ENCODE assay signal across 22 cellular contexts in the genomic region with DNA sequence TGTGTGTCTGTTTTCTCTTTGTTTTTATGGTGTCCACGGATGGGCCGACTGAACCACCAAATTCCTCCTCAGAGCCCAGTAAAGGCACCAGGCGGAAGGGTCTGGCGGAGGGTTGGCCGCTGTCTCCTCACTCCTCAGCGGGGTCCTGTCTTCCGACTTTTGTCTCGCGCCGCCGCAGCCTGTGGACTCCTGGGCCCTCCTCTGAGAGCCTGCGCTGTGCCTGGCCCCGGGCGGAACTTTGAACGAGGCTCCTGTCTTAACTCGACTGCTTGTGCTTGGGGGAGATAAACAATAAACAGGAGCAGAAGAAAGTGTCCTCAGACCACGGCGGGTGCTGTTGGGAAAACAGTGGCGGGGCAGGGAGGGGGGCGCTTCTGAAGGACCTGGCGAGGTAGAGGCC.
"Had no signal": no experiment of that assay in that cellular context is flagged by ENCODE, and none has a peak within 500 bp of the region (broad histone marks: within the 10 kb centered on the region; RNA-seq: fewer than 3 reads in every experiment).

No MANE protein-coding gene starts in this region.

- H3K4me3 ChIP-seq: colonic mucosa, heart right ventricle, prostate gland, right atrium auricular region, tibial nerve, uterus had no signal

- H3K4me1 Mint-ChIP-seq: activated CD4-positive, alpha-beta T cell treated with anti-CD3 and anti-CD28 coated beads, Interleukin-2, amount 10 ng/mL, durations not matched to agents 24 days and 14 days; central memory CD8-positive, alpha-beta T cell had no signal

- H3K4me1 ChIP-seq: colonic mucosa had no signal

- H3K27ac Mint-ChIP-seq: activated CD4-positive, alpha-beta T cell treated with anti-CD3 and anti-CD28 coated beads, Interleukin-2, amount 10 ng/mL, durations not matched to agents 24 days and 14 days; activated CD8-positive, alpha-beta T cell treated with anti-CD3 and anti-CD28 coated beads for 36 hours; activated naive CD4-positive, alpha-beta T cell treated with anti-CD3 and anti-CD28 coated beads, Interleukin-2, amount 10 ng/mL, durations not matched to agents 7 days and 5 days; activated naive CD8-positive, alpha-beta T cell treated with anti-CD3 and anti-CD28 coated beads, Interleukin-2, amount 50 U/mL, for 24 hours; activated T-helper 2 cell treated with anti-CD3 and anti-CD28 coated beads, Interferon-gamma antibody, Interleukin-2, Interleukin-4, amounts not matched to agents 10 μg/mL and 5 μg/mL and 100 μg/mL, durations not matched to agents 14 hours and 24 hours and 36 hours had no signal

- H3K4me3 Mint-ChIP-seq: activated CD4-positive, alpha-beta T cell treated with anti-CD3 and anti-CD28 coated beads, Interleukin-2, amount 10 ng/mL, durations not matched to agents 24 days and 14 days; activated CD8-positive, alpha-beta T cell treated with anti-CD3 and anti-CD28 coated beads for 36 hours; activated naive CD4-positive, alpha-beta T cell treated with anti-CD3 and anti-CD28 coated beads, Interleukin-2, amount 10 ng/mL, durations not matched to agents 7 days and 5 days; activated naive CD8-positive, alpha-beta T cell treated with anti-CD3 and anti-CD28 coated beads, Interleukin-2, amount 50 U/mL, for 24 hours; central memory CD8-positive, alpha-beta T cell had no signal

- H3K27ac ChIP-seq: colonic mucosa, prostate gland, right atrium auricular region had no signal

- H3K27me3 ChIP-seq: right atrium auricular region, tibial nerve, uterus had no signal

- H3K36me3 Mint-ChIP-seq: activated naive CD4-positive, alpha-beta T cell treated with anti-CD3 and anti-CD28 coated beads, Interleukin-2, amount 10 ng/mL, durations not matched to agents 7 days and 5 days had no signal

- DNase-seq: activated CD4-positive, alpha-beta T cell treated with anti-CD3 and anti-CD28 coated beads, Interleukin-2, amount 10 ng/mL, durations not matched to agents 24 days and 14 days; activated CD4-positive, CD25-positive, alpha-beta regulatory T cell; activated CD8-positive, alpha-beta T cell treated with anti-CD3 and anti-CD28 coated beads for 36 hours; activated naive CD4-positive, alpha-beta T cell treated with anti-CD3 and anti-CD28 coated beads, Interleukin-2, amount 10 ng/mL, durations not matched to agents 7 days and 5 days; activated naive CD8-positive, alpha-beta T cell treated with anti-CD3 and anti-CD28 coated beads, Interleukin-2, amount 50 U/mL, for 24 hours; activated T-cell treated with anti-CD3 and anti-CD28 coated beads, Interleukin-2, amount 50 U/mL, for 1 hour; anterior cingulate cortex; colonic mucosa; erythroblast; heart right ventricle; left ventricle myocardium superior; stimulated activated CD4-positive, alpha-beta T cell treated with anti-CD3 and anti-CD28 coated beads, Interleukin-12 subunit alpha, Interleukin-12 subunit beta, amount 100 ng/mL, for 4 hours; stimulated activated CD4-positive, alpha-beta T cell treated with anti-CD3 and anti-CD28 coated beads, Interleukin-1b, Interleukin-23, amount 100 ng/mL, for 48 hours; stimulated activated CD8-positive, alpha-beta memory T cell treated with anti-CD3 and anti-CD28 coated beads, Interleukin-4, amount 100 ng/mL, for 48 hours; stimulated activated naive CD4-positive, alpha-beta T cell treated with Interleukin-2 at 50 U/mL for 16 hours; substantia nigra; uterus had no signal

- H3K36me3 ChIP-seq: colonic mucosa, prostate gland, uterus had no signal

- H3K9me3 ChIP-seq: colonic mucosa, prostate gland, right atrium auricular region, uterus had no signal

- H3K9me3 Mint-ChIP-seq: activated CD4-positive, alpha-beta T cell treated with anti-CD3 and anti-CD28 coated beads, Interleukin-2, amount 10 ng/mL, durations not matched to agents 24 days and 14 days; activated CD8-positive, alpha-beta T cell treated with anti-CD3 and anti-CD28 coated beads for 36 hours; activated naive CD4-positive, alpha-beta T cell treated with anti-CD3 and anti-CD28 coated beads, Interleukin-2, amount 10 ng/mL, durations not matched to agents 7 days and 5 days; activated naive CD8-positive, alpha-beta T cell treated with anti-CD3 and anti-CD28 coated beads, Interleukin-2, amount 50 U/mL, for 24 hours; activated T-helper 2 cell treated with anti-CD3 and anti-CD28 coated beads, Interferon-gamma antibody, Interleukin-2, Interleukin-4, amounts not matched to agents 10 μg/mL and 5 μg/mL and 100 μg/mL, durations not matched to agents 14 hours and 24 hours and 36 hours; central memory CD8-positive, alpha-beta T cell had no signal

- ATAC-seq: activated CD8-positive, alpha-beta T cell treated with anti-CD3 and anti-CD28 coated beads for 36 hours; activated naive CD8-positive, alpha-beta T cell treated with anti-CD3 and anti-CD28 coated beads, Interleukin-2, amount 50 U/mL, for 24 hours; heart right ventricle; left ventricle myocardium superior had no signal
